8 cellular contexts compared by ENCODE assay signal in genomic region chr15:63156708-63157065, GRCh38. TPM values are rescaled to one million over a fixed set of nuclear protein-coding genes. Genes with fewer than 3 reads are reported as not detected.
DNase-seq lines count a peak whose midpoint lies in the region; ATAC-seq, FAIRE-seq and TF ChIP-seq lines count a peak whose summit lies in the region.

No MANE protein-coding gene starts in this region.

- H3K4me1 ChIP-seq in CD4-positive, alpha-beta memory T cell (ENCODE audit: insufficient read depth, low read length): peaks cover 29% of the 10 kb centered on the region
- H3K4me1 ChIP-seq in HEK293 (ENCODE audit: control insufficient read depth, insufficient read depth, low read length): no peaks in the 10 kb centered on the region
- peaks cover 4 to 5% of the 10 kb centered on the region in 2 donors for H3K4me1 ChIP-seq in duodenal mucosa (ENCODE audit: control insufficient read depth in 1 of 2, insufficient read depth in 2 of 2, low read length in 2 of 2)
- H3K4me1 ChIP-seq in liver (ENCODE audit: control insufficient read depth in 4 of 4, insufficient read depth in 4 of 4, low read length in 3 of 4): peaks cover 0 to 14% (median 2%) of the 10 kb centered on the region in 4 donors
- peaks cover 6% of the 10 kb centered on the region for H3K4me1 ChIP-seq in stomach smooth muscle (ENCODE audit: control insufficient read depth, insufficient read depth, low read length)

- FAIRE-seq in H54 (lab: Jason Lieb, UNC): no peak

- no peaks in the 10 kb centered on the region for H3K27me3 ChIP-seq in CD4-positive, alpha-beta memory T cell (ENCODE audit: insufficient read depth, low read length)
- no peaks in the 10 kb centered on the region for H3K27me3 ChIP-seq in duodenal mucosa (ENCODE audit: control insufficient read depth in 1 of 2, insufficient read depth in 2 of 2, low read length in 2 of 2)
- H3K27me3 ChIP-seq in liver (ENCODE audit: control insufficient read depth in 4 of 4, insufficient read depth in 4 of 4, low read length in 3 of 4): no peaks in the 10 kb centered on the region
- H3K27me3 ChIP-seq in stomach smooth muscle (ENCODE audit: control insufficient read depth in 1 of 2, insufficient read depth in 2 of 2, low read length in 2 of 2): no peaks in the 10 kb centered on the region

- peak overlapping the region; percentile 53 to 88 for H3K4me3 ChIP-seq in CD4-positive, alpha-beta memory T cell (ENCODE audit: low read length in 2 of 2)
- peak overlapping the region; percentile 79 for H3K4me3 ChIP-seq in HEK293 (ENCODE audit: low read depth, low read length)
- H3K4me3 ChIP-seq in duodenal mucosa (ENCODE audit: low read depth in 1 of 2, low read length in 2 of 2): peak overlapping the region; percentile 85 to 92
- peak overlapping the region; percentile 74 to 90 (median 88) for H3K4me3 ChIP-seq in liver (ENCODE audit: low read depth in 1 of 3, low read length in 3 of 3)
- H3K4me3 ChIP-seq in stomach smooth muscle (ENCODE audit: low read length in 2 of 2): peak overlapping the region; percentile 87 to 97

- peak overlapping the region; percentile 89 to 99 (median 98) for H3K27ac Mint-ChIP-seq in CD4-positive, alpha-beta memory T cell

- POLR2A ChIA-PET in CD4-positive, alpha-beta memory T cell (lab: Charles Lee; ENCODE audit: partially characterized antibody): interaction anchor here (0.9 to 4.0 kb wide), 24 partner anchors 9 to 347 kb away, joined by 3 to 96 read pairs (median 5); partner anchors contain the start of genes APH1B, RAB8B and USP3
- POLR2A ChIA-PET in HEK293 (lab: Yijun Ruan, JAX): interaction anchor here (0.6 to 1.5 kb wide), 11 partner anchors 8 to 1221 kb away, joined by 3 to 9 read pairs (median 5); partner anchors contain the start of genes APH1B, LACTB and RAB8B

- DNase-seq in CD4-positive, alpha-beta memory T cell: peak in 3 of 5 donors; percentile 2 to 10 (median 9)
- DNase-seq in H54 (ENCODE audit: insufficient read length, low spot score): no peak

- intact Hi-C loops in CD4-positive, alpha-beta memory T cell (cut with micrococcal nuclease): loop anchor here (1.0 to 5.0 kb wide), 6 partner anchors 33 to 246 kb away; partner anchors contain the start of genes APH1B, LACTB and RAB8B

- no peak for TF ChIP-seq RAD21 in liver (IDR thresholded peaks at IDR 0.05)

- H3K9ac ChIP-seq in duodenal mucosa (ENCODE audit: low read depth in 1 of 2, low read length in 2 of 2): peak overlapping the region; percentile 95 to 96
- peak overlapping the region; percentile 75 to 95 for H3K9ac ChIP-seq in liver (ENCODE audit: low read depth in 1 of 2, low read length in 2 of 2)
- peak overlapping the region; percentile 80 to 90 for H3K9ac ChIP-seq in stomach smooth muscle (ENCODE audit: low read length in 2 of 2)

- WGBS in liver: under 1% methylated on average over 17 of the region's 17 CpGs

- H3K4me1 Mint-ChIP-seq in CD4-positive, alpha-beta memory T cell: peaks cover 14 to 32% (median 24%) of the 10 kb centered on the region in 4 donors

- H3K4me3 Mint-ChIP-seq in CD4-positive, alpha-beta memory T cell: peak overlapping the region; percentile 97 to 100 (median 100)

- peak overlapping the region; percentile 74 for H3K27ac ChIP-seq in CD4-positive, alpha-beta memory T cell (ENCODE audit: low read depth, low read length)
- H3K27ac ChIP-seq in HEK293 (ENCODE audit: extremely low read depth, low read depth, low read length) (peak overlapping the region; percentile 99), duodenal mucosa (ENCODE audit: low read depth, low read length) (peak overlapping the region; percentile 85), liver (ENCODE audit: low read depth in 1 of 2, low read length in 2 of 2) (peak overlapping the region; percentile 82 to 96), stomach smooth muscle (ENCODE audit: low read length) (peak overlapping the region; percentile 93)

- H3K36me3 Mint-ChIP-seq in CD4-positive, alpha-beta memory T cell: peaks cover 10 to 34% of the 10 kb centered on the region in 2 donors

- TF ChIP-seq CTCF in HEK293 (tag by site-specific recombination; IDR thresholded peaks at IDR 0.05): no peak
- no peak for TF ChIP-seq CTCF in liver (IDR thresholded peaks at IDR 0.05; ENCODE audit: low read depth, low read length, missing input control)

- ATAC-seq in SK-N-SH treated with all-trans-retinoic acid at 6 μM for 48 hours (peak; percentile 29), GM18909 (IDR thresholded peaks at IDR 0.05; ENCODE audit: poor library complexity, unreplicated experiment) (no peak)

- TF ChIP-seq POLR2A in H54 (IDR thresholded peaks at IDR 0.05; ENCODE audit: low read depth, low read length): no peak

- CTCF ChIA-PET in CD4-positive, alpha-beta memory T cell (lab: Charles Lee; ENCODE audit: partially characterized antibody): interaction anchor here (0.6 to 1.5 kb wide), 7 partner anchors 10 to 105 kb away, joined by 3 to 5 read pairs (median 3); no protein-coding TSS in a partner anchor
- CTCF ChIA-PET in HEK293 (lab: Yijun Ruan, JAX): interaction anchor here (0.6 to 0.7 kb wide), 2 partner anchors 187 to 991 kb away, joined by 3 read pairs; partner anchors contain the start of gene C2CD4B

- H3K36me3 ChIP-seq in CD4-positive, alpha-beta memory T cell (ENCODE audit: insufficient read depth, low read length): peaks cover 7% of the 10 kb centered on the region
- H3K36me3 ChIP-seq in HEK293 (ENCODE audit: control insufficient read depth in 2 of 2, insufficient read depth in 1 of 2, low read length in 2 of 2): peaks cover 11 to 29% of the 10 kb centered on the region in 2 experiments
- H3K36me3 ChIP-seq in duodenal mucosa (ENCODE audit: control insufficient read depth in 1 of 2, insufficient read depth in 2 of 2, low read length in 2 of 2): peaks cover 12 to 22% of the 10 kb centered on the region in 2 donors
- peaks cover 3 to 7% (median 5%) of the 10 kb centered on the region in 4 donors for H3K36me3 ChIP-seq in liver (ENCODE audit: control insufficient read depth in 4 of 4, insufficient read depth in 3 of 4, low read depth in 1 of 4, low read length in 3 of 4)
- H3K36me3 ChIP-seq in stomach smooth muscle (ENCODE audit: control insufficient read depth in 2 of 2, insufficient read depth in 2 of 2, low read length in 2 of 2): peaks cover 9 to 13% of the 10 kb centered on the region in 2 donors

- no peaks in the 10 kb centered on the region for H3K9me3 ChIP-seq in CD4-positive, alpha-beta memory T cell (ENCODE audit: control insufficient read depth in 1 of 2, low read length in 2 of 2)
- H3K9me3 ChIP-seq in HEK293 (ENCODE audit: control insufficient read depth, insufficient read depth, low read depth, low read length) (no peaks in the 10 kb centered on the region), duodenal mucosa (ENCODE audit: control insufficient read depth in 1 of 2, low read length in 2 of 2) (no peaks in the 10 kb centered on the region), liver (ENCODE audit: control insufficient read depth in 4 of 4, low read length in 3 of 4) (no peaks in the 10 kb centered on the region), stomach smooth muscle (ENCODE audit: control insufficient read depth in 2 of 2, low read length in 2 of 2) (no peaks in the 10 kb centered on the region)

- H3K9me3 Mint-ChIP-seq in CD4-positive, alpha-beta memory T cell: no peaks in the 10 kb centered on the region

- no peaks in the 10 kb centered on the region for H3K27me3 Mint-ChIP-seq in CD4-positive, alpha-beta memory T cell

TF ChIP-seq in SK-N-SH treated with all-trans-retinoic acid at 6 μM for 48 hours, 23 proteins besides CTCF, POLR2A, EP300 and RAD21:
- TF ChIP-seq ARNTL (CRISPR knock-in tag; IDR thresholded peaks at IDR 0.05; ENCODE audit: borderline replicate concordance, low read depth): no peak
- no peak for TF ChIP-seq PPARA (CRISPR knock-in tag; IDR thresholded peaks at IDR 0.05; ENCODE audit: borderline replicate concordance)
- TF ChIP-seq ZFP30 (CRISPR knock-in tag; IDR thresholded peaks at IDR 0.05): no peak

TF ChIP-seq in liver, 16 proteins besides CTCF, POLR2A, EP300 and RAD21:
- no peak for TF ChIP-seq FOXA2 (IDR thresholded peaks at IDR 0.05)
- TF ChIP-seq ZBTB33 (IDR thresholded peaks at IDR 0.05): no peak
- peak; percentile 23 to 26 for TF ChIP-seq HNF4A (conservative IDR thresholded peaks at IDR 0.05)
- TF ChIP-seq HNF4G (IDR thresholded peaks at IDR 0.05): no peak

RNA-seq across cellular contexts. Expression of gene RPS27L, which starts 0.6 kb away (rescaled TPM):
- total RNA-seq in CD4-positive, alpha-beta memory T cell: 100 to 1,000 TPM; 150 to 161 TPM
- polyA plus RNA-seq in CD4-positive, alpha-beta memory T cell: 100 to 1,000 TPM; 187 to 211 TPM
- total RNA-seq in liver: 10 to 100 TPM in 1 of 2 donors, 1 to 10 TPM in 1; 9.8 to 41.1 TPM
- 100 to 1,000 TPM in 1 of 2 donors, 10 to 100 TPM in 1; 40.3 to 184 TPM for polyA plus RNA-seq in liver

RNA-seq across cellular contexts. Expression of gene RAB8B, which starts 32.7 kb away (rescaled TPM):
- total RNA-seq in CD4-positive, alpha-beta memory T cell: 10 to 100 TPM; 86.0 to 86.4 TPM
- polyA plus RNA-seq in CD4-positive, alpha-beta memory T cell: 10 to 100 TPM; 35.1 to 58.3 TPM
- total RNA-seq in liver: 10 to 100 TPM in 1 of 2 donors, 1 to 10 TPM in 1; 9.9 to 26.5 TPM
- polyA plus RNA-seq in liver: 1 to 10 TPM; 3.8 to 5.2 TPM

RNA-seq across cellular contexts. Expression of gene LACTB, which starts 35.0 kb away (rescaled TPM):
- 10 to 100 TPM; 11.7 to 12.1 TPM for total RNA-seq in CD4-positive, alpha-beta memory T cell
- 10 to 100 TPM in 1 of 2 donors, 1 to 10 TPM in 1; 8.9 to 11.5 TPM for polyA plus RNA-seq in CD4-positive, alpha-beta memory T cell
- total RNA-seq in liver: 10 to 100 TPM; 13.2 to 19.7 TPM
- polyA plus RNA-seq in liver: 10 to 100 TPM; 18.5 to 25.3 TPM
